In the genomic region with DNA sequence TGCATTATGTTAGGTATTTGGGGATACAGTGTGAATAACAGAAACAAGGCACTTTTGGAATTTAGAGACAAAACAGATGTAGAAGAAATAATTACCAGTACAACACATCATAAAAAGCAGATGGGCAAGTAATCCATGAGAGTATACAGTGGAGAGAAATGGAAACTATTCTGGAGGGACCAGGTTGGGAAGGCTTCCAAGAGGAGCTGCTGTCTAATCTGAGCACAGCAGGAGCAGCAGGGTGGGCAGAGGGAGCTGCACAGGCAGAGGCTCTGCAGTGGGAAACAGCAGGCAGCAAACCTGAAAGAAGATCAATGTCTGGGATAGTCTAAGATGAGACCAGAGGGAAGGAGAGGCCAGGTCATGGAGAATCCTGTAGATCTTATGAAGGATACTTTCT, we compare ENCODE assay signal across 20 cellular contexts.
DNase-seq lines count a peak whose midpoint lies in the region; ATAC-seq and TF ChIP-seq lines count a peak whose summit lies in the region.
"Had no signal": no experiment of that assay in that cellular context is flagged by ENCODE, and none has a peak within 500 bp of the region (broad histone marks: within the 10 kb centered on the region; RNA-seq: fewer than 3 reads in every experiment).

No MANE protein-coding gene starts in this region.

- no peak overlapping the region for H3K27ac ChIP-seq in CD8-positive, alpha-beta memory T cell (ENCODE audit: low read depth, low read length)
- H3K27ac ChIP-seq: A549; BLaER1 treated with 17β-estradiol and CSF1 and Interleukin-3, amounts not matched to agents 10 nM and 100 nM; KMS-11; Peyer's patch; SJCRH30 had no signal

- no peaks in the 10 kb centered on the region for H3K36me3 Mint-ChIP-seq in T-helper 2 cell treated with Interferon-gamma antibody and Interleukin-4, amounts not matched to agents 5 μg/mL and 100 μg/mL, for 36 hours (ENCODE audit: low read depth)
- no peaks in the 10 kb centered on the region for H3K36me3 Mint-ChIP-seq in CD8-positive, alpha-beta memory T cell
- H3K36me3 Mint-ChIP-seq: CD4-positive, alpha-beta memory T cell had no signal

- no peak overlapping the region for H3K4me3 ChIP-seq in BE2C (ENCODE audit: low read depth, low read length)
- no peak overlapping the region for H3K4me3 ChIP-seq in CD8-positive, alpha-beta memory T cell (ENCODE audit: low read length)
- H3K4me3 ChIP-seq: A549; BLaER1 treated with 17β-estradiol and CSF1 and Interleukin-3, amounts not matched to agents 10 nM and 100 nM; Peyer's patch; SJCRH30 had no signal

- no peaks in the 10 kb centered on the region for H3K9me3 ChIP-seq in BE2C
- no peaks in the 10 kb centered on the region for H3K9me3 ChIP-seq in CD8-positive, alpha-beta memory T cell (ENCODE audit: low read length)
- H3K9me3 ChIP-seq: A549; BLaER1 treated with 17β-estradiol and CSF1 and Interleukin-3, amounts not matched to agents 10 nM and 100 nM; Peyer's patch; SJCRH30 had no signal

- no peaks in the 10 kb centered on the region for H3K4me1 Mint-ChIP-seq in T-helper 2 cell treated with Interferon-gamma antibody and Interleukin-4, amounts not matched to agents 5 μg/mL and 100 μg/mL, for 36 hours (ENCODE audit: low read depth)
- no peaks in the 10 kb centered on the region for H3K4me1 Mint-ChIP-seq in CD8-positive, alpha-beta memory T cell
- H3K4me1 Mint-ChIP-seq: CD4-positive, alpha-beta memory T cell had no signal

- TF ChIP-seq CTCF in BE2C (IDR thresholded peaks at IDR 0.05; ENCODE audit: low read depth, low read length), result no peak

- H3K4me1 ChIP-seq in BE2C, result peaks cover 38% of the 10 kb centered on the region
- no peaks in the 10 kb centered on the region for H3K4me1 ChIP-seq in CD8-positive, alpha-beta memory T cell (ENCODE audit: insufficient read depth, low read length)
- H3K4me1 ChIP-seq: A549, Peyer's patch, SJCRH30 had no signal

- no peaks in the 10 kb centered on the region for H3K36me3 ChIP-seq in BE2C
- H3K36me3 ChIP-seq in CD8-positive, alpha-beta memory T cell (ENCODE audit: insufficient read depth, low read length), result no peaks in the 10 kb centered on the region
- H3K36me3 ChIP-seq: BLaER1 treated with 17β-estradiol and CSF1 and Interleukin-3, amounts not matched to agents 10 nM and 100 nM; Peyer's patch; SJCRH30 had no signal

- no peak overlapping the region for H3K4me3 Mint-ChIP-seq in T-helper 2 cell treated with Interferon-gamma antibody and Interleukin-4, amounts not matched to agents 5 μg/mL and 100 μg/mL, for 36 hours
- H3K4me3 Mint-ChIP-seq in CD8-positive, alpha-beta memory T cell, result no peak overlapping the region
- H3K4me3 Mint-ChIP-seq: CD4-positive, alpha-beta memory T cell had no signal

- no peaks in the 10 kb centered on the region for H3K27me3 ChIP-seq in BE2C
- no peaks in the 10 kb centered on the region for H3K27me3 ChIP-seq in CD8-positive, alpha-beta memory T cell (ENCODE audit: insufficient read depth, low read length, poor library complexity, severe bottlenecking)
- H3K27me3 ChIP-seq: BLaER1 treated with 17β-estradiol and CSF1 and Interleukin-3, amounts not matched to agents 10 nM and 100 nM; Peyer's patch; SJCRH30 had no signal

- CTCF ChIA-PET in CD8-positive, alpha-beta memory T cell (lab: Charles Lee), result no interaction called here

- no peaks in the 10 kb centered on the region for H3K9me3 Mint-ChIP-seq in T-helper 2 cell treated with Interferon-gamma antibody and Interleukin-4, amounts not matched to agents 5 μg/mL and 100 μg/mL, for 36 hours
- peaks cover 0 to 6% (median 0%) of the 10 kb centered on the region in 5 donors for H3K9me3 Mint-ChIP-seq in CD8-positive, alpha-beta memory T cell

- H3K27ac Mint-ChIP-seq in T-helper 2 cell treated with Interferon-gamma antibody and Interleukin-4, amounts not matched to agents 5 μg/mL and 100 μg/mL, for 36 hours, result no peak overlapping the region
- no peak overlapping the region for H3K27ac Mint-ChIP-seq in CD8-positive, alpha-beta memory T cell
- H3K27ac Mint-ChIP-seq: CD4-positive, alpha-beta memory T cell had no signal

- no peak for ATAC-seq in GM18520 (IDR thresholded peaks at IDR 0.05; ENCODE audit: unreplicated experiment)
- ATAC-seq: A549 had no signal

- DNase-seq in BE2C, result peak; percentile 45
- peak; percentile 24 for DNase-seq in GM04504 (ENCODE audit: low read depth)
- peak; percentile 84 for DNase-seq in NCI-H446 treated with DMSO at 0.1 percent for 48 hours (lab: John Stamatoyannopoulos, UW)
- peak; percentile 16 for DNase-seq in fibroblast of peridontal ligament (ENCODE audit: extremely low read depth)
- no peak for DNase-seq in T-helper 2 cell treated with Interferon-gamma antibody and Interleukin-4, amounts not matched to agents 5 μg/mL and 100 μg/mL, for 36 hours (ENCODE audit: low spot score)
- no peak for DNase-seq in CD8-positive, alpha-beta memory T cell
- DNase-seq: Calu3; CD4-positive, alpha-beta memory T cell; DMS79; GOT3; HCEC 1CT; NCI-H1092 treated with DMSO at 0.1 percent for 48 hours; NCI-H1436 treated with DMSO at 0.1 percent for 48 hours; NCI-H2029 treated with DMSO at 0.1 percent for 48 hours; Peyer's patch; SJCRH30 had no signal

- POLR2A ChIA-PET in CD8-positive, alpha-beta memory T cell (lab: Charles Lee), result no interaction called here

- no peaks in the 10 kb centered on the region for H3K27me3 Mint-ChIP-seq in T-helper 2 cell treated with Interferon-gamma antibody and Interleukin-4, amounts not matched to agents 5 μg/mL and 100 μg/mL, for 36 hours (ENCODE audit: low read depth)
- H3K27me3 Mint-ChIP-seq in CD8-positive, alpha-beta memory T cell, result peaks cover 0 to 2% of the 10 kb centered on the region in 2 donors

Comparison
In these comparisons a context has a peak if more than half of its experiments do, and no peak if none do; other contexts are left out.
1. DNase-seq: peak in BE2C (single experiment), GM04504 (single experiment), NCI-H446 treated with DMSO at 0.1 percent for 48 hours (single experiment) and fibroblast of peridontal ligament (single experiment); none in T-helper 2 cell treated with Interferon-gamma antibody and Interleukin-4, amounts not matched to agents 5 μg/mL and 100 μg/mL, for 36 hours (single experiment) and CD8-positive, alpha-beta memory T cell (0 of 5).